14 cellular contexts compared by ENCODE assay signal in genomic region chr11:130408401-130408890, GRCh38. TPM values are rescaled to one million over a fixed set of nuclear protein-coding genes. Genes with fewer than 3 reads are reported as not detected.
"Had no signal": no experiment of that assay in that cellular context is flagged by ENCODE, and none has a peak within 500 bp of the region (broad histone marks: within the 10 kb centered on the region; RNA-seq: fewer than 3 reads in every experiment).

No MANE protein-coding gene starts in this region.

- H3K36me3 ChIP-seq: heart right ventricle, neural progenitor cell had no signal

- DNase-seq: activated CD4-positive, alpha-beta T cell treated with anti-CD3 and anti-CD28 coated beads, Interleukin-2, amount 50 U/mL, for 1 hour; activated CD4-positive, CD25-positive, alpha-beta regulatory T cell; activated effector memory CD4-positive, alpha-beta T cell treated with Interleukin-2 at 50 U/mL for 16 hours; retina; small intestine; T-helper 17 cell; trophoblast cell had no signal

- H3K27me3 ChIP-seq: neural progenitor cell had no signal

- H3K27ac ChIP-seq: neural progenitor cell, parathyroid adenoma had no signal

- H2AFZ ChIP-seq: neural progenitor cell, parathyroid adenoma had no signal

- H3K9ac ChIP-seq: neural progenitor cell, parathyroid adenoma had no signal

- H3K79me2 ChIP-seq: parathyroid adenoma had no signal

- H3K4me2 ChIP-seq: neural progenitor cell had no signal

- H3K4me3 ChIP-seq: heart right ventricle, neural progenitor cell had no signal

- H3K9me3 ChIP-seq: heart right ventricle had no signal

- H3K4me1 ChIP-seq: neural progenitor cell, parathyroid adenoma had no signal

- ATAC-seq: left lobe of liver; stimulated activated effector memory CD8-positive, alpha-beta T cell treated with anti-CD3 and anti-CD28 coated beads, Interleukin-12 subunit alpha, Interleukin-12 subunit beta, amount 100 ng/mL, for 72 hours; T-helper 17 cell had no signal

RNA-seq across cellular contexts. Expression of gene ADAMTS8, which starts 20.0 kb away (rescaled TPM):
- total RNA-seq: activated CD8-positive, alpha-beta memory T cell treated with anti-CD3 and anti-CD28 coated beads for 36 hours; dermis microvascular lymphatic vessel endothelial cell; T-helper 17 cell had no signal

RNA-seq across cellular contexts. Expression of gene ADAMTS15, which starts 40.0 kb away (rescaled TPM):
- total RNA-seq: activated CD8-positive, alpha-beta memory T cell treated with anti-CD3 and anti-CD28 coated beads for 36 hours; T-helper 17 cell had no signal
